Comparison of ENCODE assay signal across 13 cellular contexts in genomic region chr1:230031131-230031530, GRCh38. TPM values are rescaled to one million over a fixed set of nuclear protein-coding genes. Genes with fewer than 3 reads are reported as not detected.
A peak's percentile ranks its signal among the peaks of the same experiment; 100 is the strongest.
DNase-seq lines count a peak whose midpoint lies in the region; ATAC-seq and TF ChIP-seq lines count a peak whose summit lies in the region.
"Had no signal": no experiment of that assay in that cellular context is flagged by ENCODE, and none has a peak within 500 bp of the region (broad histone marks: within the 10 kb centered on the region; RNA-seq: fewer than 3 reads in every experiment).

No MANE protein-coding gene starts in this region.

- RAD21 ChIA-PET in HCT116 (lab: Charles Lee; ENCODE audit: low non-redundant PET in 1 of 2, low total read pairs in 2 of 2, uncharacterized antibody in 2 of 2, unreplicated experiment in 2 of 2): no interaction called here

- TF ChIP-seq CTCF in CD14-positive monocyte (IDR thresholded peaks at IDR 0.05) (no peak), HCT116 (IDR thresholded peaks at IDR 0.05 in 2 of 3, conservative IDR thresholded peaks at IDR 0.05 in 1 of 3; ENCODE audit: borderline replicate concordance in 1 of 3, insufficient read depth in 1 of 3, low read depth in 2 of 3, low read length in 2 of 3) (no peak), RWPE1 (conservative IDR thresholded peaks at IDR 0.05; ENCODE audit: low read depth) (no peak), right atrium auricular region (IDR thresholded peaks at IDR 0.05) (no peak)

- no peak for TF ChIP-seq RAD21 in HCT116 (IDR thresholded peaks at IDR 0.05; ENCODE audit: low read depth)

- H3K4me3 ChIP-seq in HCT116 (replicated peaks in 1 of 2; ENCODE audit: low read depth in 1 of 2, low read length in 2 of 2): no peak overlapping the region
- no peak overlapping the region for H3K4me3 ChIP-seq in right atrium auricular region
- H3K4me3 ChIP-seq: right lobe of liver, suprapubic skin had no signal

- peaks cover 9% of the 10 kb centered on the region for H3K4me1 Mint-ChIP-seq in CD14-positive monocyte
- H3K4me1 Mint-ChIP-seq: naive B cell had no signal

- peaks cover under 1 to 2% of the 10 kb centered on the region in 2 donors for H3K36me3 Mint-ChIP-seq in CD14-positive monocyte

- H3K79me2 ChIP-seq in HCT116 (ENCODE audit: insufficient read depth, low read length): no peaks in the 10 kb centered on the region

- no peaks in the 10 kb centered on the region for H3K27me3 ChIP-seq in HCT116 (ENCODE audit: insufficient read depth, low read length)
- H3K27me3 ChIP-seq in right atrium auricular region: no peaks in the 10 kb centered on the region
- H3K27me3 ChIP-seq: right lobe of liver, suprapubic skin had no signal

- H3K36me3 ChIP-seq in HCT116 (ENCODE audit: control insufficient read depth in 1 of 2, insufficient read depth in 2 of 2, low read length in 2 of 2) (no peaks in the 10 kb centered on the region), right atrium auricular region (no peaks in the 10 kb centered on the region)
- H3K36me3 ChIP-seq: right lobe of liver, suprapubic skin had no signal

- intact Hi-C loops in CD14-positive monocyte (cut with micrococcal nuclease) (loop anchor here (5.0 kb wide), 1 partner anchor 36 kb away; the partner anchor contains the start of gene GALNT2 (in 2 of the 2)), HCT116 (cut with micrococcal nuclease) (no loop called here)

- TF ChIP-seq POLR2A in HCT116 (IDR thresholded peaks at IDR 0.05; ENCODE audit: borderline replicate concordance, extremely low read depth, insufficient read depth, insufficient read length): no peak

- H3K9me3 ChIP-seq in HCT116 (ENCODE audit: control insufficient read depth in 1 of 2, insufficient read depth in 1 of 2, low read depth in 1 of 2, low read length in 2 of 2) (no peaks in the 10 kb centered on the region), right atrium auricular region (peaks cover 0 to 19% of the 10 kb centered on the region in 2 donors)
- H3K9me3 ChIP-seq: right lobe of liver, suprapubic skin had no signal

- H3K27ac Mint-ChIP-seq in CD14-positive monocyte: peak overlapping the region in 6 of 7 donors; percentile 33 to 84 (median 61)
- H3K27ac Mint-ChIP-seq: CD8-positive, alpha-beta memory T cell had no signal

- CTCF ChIA-PET in HCT116 (lab: Charles Lee): no interaction called here
- CTCF ChIA-PET in RWPE1 (lab: Yijun Ruan, JAX): no interaction called here

- no peak overlapping the region for H3K9ac ChIP-seq in HCT116 (ENCODE audit: low read length)

- no peak overlapping the region for H2AFZ ChIP-seq in HCT116 (ENCODE audit: low read depth, low read length, poor library complexity, severe bottlenecking)

- H3K4me1 ChIP-seq in HCT116 (ENCODE audit: control insufficient read depth in 1 of 2, insufficient read depth in 2 of 2, low read length in 2 of 2): no peaks in the 10 kb centered on the region
- H3K4me1 ChIP-seq in right atrium auricular region: no peaks in the 10 kb centered on the region
- H3K4me1 ChIP-seq: right lobe of liver, suprapubic skin had no signal

- H3K4me2 ChIP-seq in HCT116 (ENCODE audit: low read length): no peak overlapping the region

- no peaks in the 10 kb centered on the region for H4K20me1 ChIP-seq in HCT116 (ENCODE audit: insufficient read depth)

- H3K27ac ChIP-seq in HCT116 (ENCODE audit: low read depth, low read length) (no peak overlapping the region), RWPE1 (no peak overlapping the region), right atrium auricular region (no peak overlapping the region)
- H3K27ac ChIP-seq: right lobe of liver, suprapubic skin had no signal

- no peak overlapping the region for H3K4me3 Mint-ChIP-seq in CD14-positive monocyte
- H3K4me3 Mint-ChIP-seq: CD8-positive, alpha-beta memory T cell; naive B cell had no signal

- no peaks in the 10 kb centered on the region for H3K9me2 ChIP-seq in HCT116 (ENCODE audit: insufficient read depth)

- DNase-seq in CD14-positive monocyte (ENCODE audit: low spot score): peak; percentile 77
- DNase-seq in HCT116 (ENCODE audit: low read depth, low spot score): no peak
- peak; percentile 17 for DNase-seq in RWPE1 (ENCODE audit: low spot score)
- DNase-seq in kidney tubule cell (ENCODE audit: low spot score): peak; percentile 74
- DNase-seq in left lobe of liver (ENCODE audit: low spot score): no peak
- DNase-seq in NCI-H2107 treated with DMSO at 0.1 percent for 48 hours (lab: John Stamatoyannopoulos, UW; ENCODE audit: unreplicated experiment): no peak
- no peak for DNase-seq in right atrium auricular region (ENCODE audit: low spot score)
- DNase-seq: amniotic stem cell; CD8-positive, alpha-beta memory T cell; KG1; naive B cell; right lobe of liver had no signal

- no TSS peak for BruUV-seq in HCT116 (replicated peaks; lab: Mats Ljungman, UMichigan)

- peaks cover 6 to 15% (median 7%) of the 10 kb centered on the region in 7 donors for H3K9me3 Mint-ChIP-seq in CD14-positive monocyte

- ATAC-seq in HCT116: no peak
- ATAC-seq in left lobe of liver: no peak

- POLR2A ChIA-PET in HCT116 (lab: Charles Lee) (no interaction called here), RWPE1 (lab: Yijun Ruan, JAX; ENCODE audit: low non-redundant PET) (no interaction called here)

- peaks cover 0 to 1% (median 0%) of the 10 kb centered on the region in 3 donors for H3K27me3 Mint-ChIP-seq in CD14-positive monocyte (ENCODE audit: low read depth in 3 of 3)
- H3K27me3 Mint-ChIP-seq: CD8-positive, alpha-beta memory T cell; naive B cell had no signal

TF ChIP-seq in HCT116, 20 proteins besides CTCF, POLR2A, EP300 and RAD21:
- TF ChIP-seq EZH2phosphoT487 (IDR thresholded peaks at IDR 0.05; ENCODE audit: borderline replicate concordance): no peak
- TF ChIP-seq FOSL1 (IDR thresholded peaks at IDR 0.05; ENCODE audit: low read depth): 0 out of 2 replicates have a peak, but pooled peaks have one; percentile 9

RNA-seq across cellular contexts. Expression of gene GALNT2, which starts 35.9 kb away (rescaled TPM):
- 10 to 100 TPM; 19.6 to 23.4 TPM for polyA plus RNA-seq in CD14-positive monocyte
- 40.8 TPM for total RNA-seq in HCT116 (2021; ENCODE audit: unreplicated experiment)
- 23.0 and 26.1 TPM in 2 replicates for polyA plus RNA-seq in HCT116 (2012)
- 83.7 TPM for total RNA-seq in left lobe of liver
- total RNA-seq in right atrium auricular region: 10 to 100 TPM; 29.9 to 39.5 TPM

Comparison
In these comparisons a context has a peak if more than half of its experiments do, and no peak if none do; other contexts are left out.
1. DNase-seq: peak in CD14-positive monocyte (single experiment), RWPE1 (single experiment) and kidney tubule cell (single experiment); none in HCT116 (single experiment), left lobe of liver (single experiment), NCI-H2107 treated with DMSO at 0.1 percent for 48 hours (single experiment) and right atrium auricular region (single experiment).